Comparison of ENCODE assay signal across 17 cellular contexts in genomic region chr9:2479056-2479565, GRCh38.
"Had no signal": no experiment of that assay in that cellular context is flagged by ENCODE, and none has a peak within 500 bp of the region (broad histone marks: within the 10 kb centered on the region; RNA-seq: fewer than 3 reads in every experiment).

No MANE protein-coding gene starts in this region.

- H3K36me3 Mint-ChIP-seq: activated naive CD4-positive, alpha-beta T cell treated with anti-CD3 and anti-CD28 coated beads, Interleukin-2, amount 50 U/mL, for 72 hours; natural killer cell; stimulated activated memory B cell treated with anti-CD40 and anti-IgM and Interleukin-4, amounts not matched to agents 10 μg/mL and 1 μg/mL and 100 μg/mL, for 72 hours; WTC11 had no signal

- H3K27ac ChIP-seq: body of pancreas, coronary artery, neutrophil had no signal

- H3K4me3 ChIP-seq: body of pancreas, coronary artery had no signal

- H3K27me3 Mint-ChIP-seq: central memory CD8-positive, alpha-beta T cell had no signal

- H3K9me3 ChIP-seq: body of pancreas, neutrophil had no signal

- H3K9me3 Mint-ChIP-seq: central memory CD8-positive, alpha-beta T cell; natural killer cell; stimulated activated memory B cell treated with anti-CD40 and anti-IgM and Interleukin-4, amounts not matched to agents 10 μg/mL and 1 μg/mL and 100 μg/mL, for 72 hours had no signal

- H3K4me3 Mint-ChIP-seq: activated CD8-positive, alpha-beta T cell treated with anti-CD3 and anti-CD28 coated beads, Interleukin-2, amount 10 ng/mL, durations not matched to agents 7 days and 5 days; central memory CD8-positive, alpha-beta T cell; natural killer cell; stimulated activated memory B cell treated with anti-CD40 and anti-IgM and Interleukin-4, amounts not matched to agents 10 μg/mL and 1 μg/mL and 100 μg/mL, for 72 hours; WTC11 had no signal

- DNase-seq: activated CD4-positive, alpha-beta T cell treated with anti-CD3 and anti-CD28 coated beads for 4 hours; activated CD8-positive, alpha-beta memory T cell treated with anti-CD3 and anti-CD28 coated beads, Interleukin-2, amount 50 U/mL, for 4 hours; activated CD8-positive, alpha-beta T cell treated with anti-CD3 and anti-CD28 coated beads, Interleukin-2, amount 10 ng/mL, durations not matched to agents 7 days and 5 days; activated gamma-delta T cell; activated T-cell treated with anti-CD3 and anti-CD28 coated beads, Interleukin-2, amount 50 U/mL, for 48 hours; body of pancreas; foreskin fibroblast; hippocampal formation; mesendoderm; natural killer cell; stimulated activated CD4-positive, alpha-beta T cell treated with anti-CD3 and anti-CD28 coated beads, Interleukin-2, amount 100 ng/mL, for 48 hours had no signal

- H3K4me1 Mint-ChIP-seq: central memory CD8-positive, alpha-beta T cell; natural killer cell; stimulated activated memory B cell treated with anti-CD40 and anti-IgM and Interleukin-4, amounts not matched to agents 10 μg/mL and 1 μg/mL and 100 μg/mL, for 72 hours had no signal

- H3K27ac Mint-ChIP-seq: activated CD8-positive, alpha-beta T cell treated with anti-CD3 and anti-CD28 coated beads, Interleukin-2, amount 10 ng/mL, durations not matched to agents 7 days and 5 days; activated naive CD4-positive, alpha-beta T cell treated with anti-CD3 and anti-CD28 coated beads, Interleukin-2, amount 50 U/mL, for 72 hours; natural killer cell; stimulated activated memory B cell treated with anti-CD40 and anti-IgM and Interleukin-4, amounts not matched to agents 10 μg/mL and 1 μg/mL and 100 μg/mL, for 72 hours; WTC11 had no signal

- H3K36me3 ChIP-seq: neutrophil had no signal

- ATAC-seq: activated CD8-positive, alpha-beta T cell treated with anti-CD3 and anti-CD28 coated beads, Interleukin-2, amount 10 ng/mL, durations not matched to agents 7 days and 5 days; activated naive CD4-positive, alpha-beta T cell treated with anti-CD3 and anti-CD28 coated beads, Interleukin-2, amount 50 U/mL, for 72 hours; body of pancreas; natural killer cell; stimulated activated memory B cell treated with anti-CD40 and anti-IgM and Interleukin-4, amounts not matched to agents 10 μg/mL and 1 μg/mL and 100 μg/mL, for 72 hours; WTC11 had no signal

- H3K27me3 ChIP-seq: body of pancreas, neutrophil had no signal
